9 cellular contexts compared by ENCODE assay signal in genomic region chr7:100407285-100408180, GRCh38. TPM values are rescaled to one million over a fixed set of nuclear protein-coding genes. Genes with fewer than 3 reads are reported as not detected.
DNase-seq lines count a peak whose midpoint lies in the region; ATAC-seq and TF ChIP-seq lines count a peak whose summit lies in the region.
"Had no signal": no experiment of that assay in that cellular context is flagged by ENCODE, and none has a peak within 500 bp of the region (broad histone marks: within the 10 kb centered on the region; RNA-seq: fewer than 3 reads in every experiment).

No MANE protein-coding gene starts in this region.

- H3K4me3 Mint-ChIP-seq in activated CD8-positive, alpha-beta T cell treated with anti-CD3 and anti-CD28 coated beads for 36 hours: no peak overlapping the region
- H3K4me3 Mint-ChIP-seq: activated naive CD4-positive, alpha-beta T cell treated with anti-CD3 and anti-CD28 coated beads, Interleukin-2, amount 50 U/mL, for 24 hours had no signal

- no peaks in the 10 kb centered on the region for H3K9me3 Mint-ChIP-seq in activated CD8-positive, alpha-beta T cell treated with anti-CD3 and anti-CD28 coated beads for 36 hours
- H3K9me3 Mint-ChIP-seq: activated naive CD4-positive, alpha-beta T cell treated with anti-CD3 and anti-CD28 coated beads, Interleukin-2, amount 50 U/mL, for 24 hours had no signal

- H3K27ac Mint-ChIP-seq in activated CD8-positive, alpha-beta T cell treated with anti-CD3 and anti-CD28 coated beads for 36 hours: no peak overlapping the region
- H3K27ac Mint-ChIP-seq: activated naive CD4-positive, alpha-beta T cell treated with anti-CD3 and anti-CD28 coated beads, Interleukin-2, amount 50 U/mL, for 24 hours had no signal

- no peaks in the 10 kb centered on the region for H3K4me1 ChIP-seq in HAP-1
- H3K4me1 ChIP-seq in fibroblast of lung (ENCODE audit: control insufficient read depth, extremely low read depth, insufficient read depth, low read length): no peaks in the 10 kb centered on the region

- H3K27me3 Mint-ChIP-seq in activated CD8-positive, alpha-beta T cell treated with anti-CD3 and anti-CD28 coated beads for 36 hours: no peaks in the 10 kb centered on the region
- H3K27me3 Mint-ChIP-seq: activated naive CD4-positive, alpha-beta T cell treated with anti-CD3 and anti-CD28 coated beads, Interleukin-2, amount 50 U/mL, for 24 hours had no signal

- H3K4me3 ChIP-seq in HAP-1 (no peak overlapping the region), fibroblast of lung (replicated peaks in 1 of 4; ENCODE audit: control extremely low read depth in 1 of 4, insufficient read depth in 1 of 4, low read depth in 3 of 4, low read length in 4 of 4) (no peak overlapping the region)

- CTCF ChIA-PET in activated CD8-positive, alpha-beta T cell treated with anti-CD3 and anti-CD28 coated beads for 36 hours (lab: Charles Lee): interaction anchor here (0.6 to 3.0 kb wide), 40 partner anchors 8 to 412 kb away, joined by 3 to 38 read pairs (median 5); partner anchors contain the start of genes LAMTOR4 and ZCWPW1

- DNase-seq in DMS79 (lab: John Stamatoyannopoulos, UW) (peak; percentile 9), HAP-1 (ENCODE audit: low spot score in 2 of 2) (peak; percentile 57 to 61), NCI-H446 (lab: John Stamatoyannopoulos, UW) (peak; percentile 16 to 57), fibroblast of lung (ENCODE audit: low read depth in 2 of 2) (peak; percentile 73 to 81), omental fat pad (ENCODE audit: low spot score) (no peak), ecto neural progenitor cell (ENCODE audit: low spot score) (no peak)
- peak; percentile 59 for DNase-seq in activated CD8-positive, alpha-beta T cell treated with anti-CD3 and anti-CD28 coated beads for 36 hours

- H3K27ac ChIP-seq in fibroblast of lung (ENCODE audit: insufficient read depth, low read length): no peak overlapping the region

- H3K79me2 ChIP-seq in fibroblast of lung (ENCODE audit: control insufficient read depth, insufficient read depth, low read length): no peaks in the 10 kb centered on the region

- H3K9me3 ChIP-seq in HAP-1: no peaks in the 10 kb centered on the region
- H3K9me3 ChIP-seq in fibroblast of lung (ENCODE audit: control insufficient read depth, insufficient read depth, low read depth, low read length): no peaks in the 10 kb centered on the region

- no peaks in the 10 kb centered on the region for H3K36me3 Mint-ChIP-seq in activated CD8-positive, alpha-beta T cell treated with anti-CD3 and anti-CD28 coated beads for 36 hours (ENCODE audit: low read depth)

- H3K9ac ChIP-seq in fibroblast of lung (ENCODE audit: insufficient read depth, low read length): no peak overlapping the region

- peaks cover 6% of the 10 kb centered on the region for H3K4me1 Mint-ChIP-seq in activated CD8-positive, alpha-beta T cell treated with anti-CD3 and anti-CD28 coated beads for 36 hours (ENCODE audit: low read depth)

- H4K20me1 ChIP-seq in fibroblast of lung (ENCODE audit: control insufficient read depth, extremely low read depth, insufficient read depth, low read length): no peaks in the 10 kb centered on the region

- TF ChIP-seq CTCF in activated CD8-positive, alpha-beta T cell treated with anti-CD3 and anti-CD28 coated beads for 36 hours (IDR thresholded peaks at IDR 0.05): peak; percentile 65
- peak; percentile 73 to 83 for TF ChIP-seq CTCF in fibroblast of lung (conservative IDR thresholded peaks at IDR 0.05 in 1 of 2, IDR thresholded peaks at IDR 0.05 in 1 of 2; ENCODE audit: low read depth in 1 of 2, low read length in 2 of 2)
- TF ChIP-seq CTCF in omental fat pad (IDR thresholded peaks at IDR 0.05): no peak

- no peak overlapping the region for H2AFZ ChIP-seq in fibroblast of lung (ENCODE audit: low read length)

- no peaks in the 10 kb centered on the region for H3K36me3 ChIP-seq in HAP-1 (replicated peaks)
- no peaks in the 10 kb centered on the region for H3K36me3 ChIP-seq in fibroblast of lung (ENCODE audit: control insufficient read depth, insufficient read depth, low read length)

- intact Hi-C loops in activated CD8-positive, alpha-beta T cell treated with anti-CD3 and anti-CD28 coated beads for 36 hours (cut with micrococcal nuclease): loop anchor here (10.0 kb wide), 1 partner anchor 273 kb away; no protein-coding TSS in a partner anchor

- H3K27me3 ChIP-seq in HAP-1 (ENCODE audit: low read depth): peaks cover 19% of the 10 kb centered on the region; the same call in 1 of the 2 replicates
- peaks cover 11% of the 10 kb centered on the region for H3K27me3 ChIP-seq in fibroblast of lung (ENCODE audit: control insufficient read depth, insufficient read depth, low read length)

- H3K4me2 ChIP-seq in fibroblast of lung (ENCODE audit: extremely low read depth, insufficient read depth, low read length): no peak overlapping the region

- in situ Hi-C loops in HAP-1 (cut with MboI; ENCODE audit: low sequenced_read_pairs): loop anchor here (5.0 kb wide), 1 partner anchor 50 kb away; the partner anchor contains the start of gene PILRB

- ATAC-seq in activated CD8-positive, alpha-beta T cell treated with anti-CD3 and anti-CD28 coated beads for 36 hours: peak; percentile 98
- ATAC-seq in omental fat pad (ENCODE audit: low FRiP score) (peak; percentile 51), GM18867 (IDR thresholded peaks at IDR 0.05; ENCODE audit: unreplicated experiment) (no peak)

- POLR2A ChIA-PET in activated CD8-positive, alpha-beta T cell treated with anti-CD3 and anti-CD28 coated beads for 36 hours (lab: Charles Lee): interaction anchor here (0.7 kb wide), 1 partner anchor 131 kb away, joined by 3 read pairs; no protein-coding TSS in a partner anchor

RNA-seq across cellular contexts. Expression of gene ZCWPW1, which starts 21.0 kb away (rescaled TPM):
- total RNA-seq in activated CD8-positive, alpha-beta T cell treated with anti-CD3 and anti-CD28 coated beads for 36 hours: 1 to 10 TPM; 2.5 to 3.6 TPM
- total RNA-seq in fibroblast of lung: 2.8 and 4.1 TPM in 2 replicates
- 0.64 and 1.1 TPM in 2 replicates for polyA plus RNA-seq in fibroblast of lung
- polyA plus RNA-seq in fibroblast of lung (2012): 1.5 and 2.4 TPM in 2 replicates
- polyA minus RNA-seq in fibroblast of lung (ENCODE audit: low replicate concordance): not detected in 2 replicates
- total RNA-seq in omental fat pad: 1 to 10 TPM; 2.8 to 5.8 (median 3.6) TPM

RNA-seq across cellular contexts. Expression of gene MEPCE, which starts 22.1 kb away (rescaled TPM):
- total RNA-seq in activated CD8-positive, alpha-beta T cell treated with anti-CD3 and anti-CD28 coated beads for 36 hours: 10 to 100 TPM; 38.3 to 38.8 TPM
- total RNA-seq in fibroblast of lung (24.4 and 26.6 TPM in 2 replicates), omental fat pad (10 to 100 TPM; 23.6 to 49.5 (median 36.6) TPM)
- 11.4 and 17.6 TPM in 2 replicates for polyA plus RNA-seq in fibroblast of lung
- polyA plus RNA-seq in fibroblast of lung (2012): 22.1 and 32.1 TPM in 2 replicates
- 36.7 and 53.3 TPM in 2 replicates for polyA minus RNA-seq in fibroblast of lung (ENCODE audit: low replicate concordance)

RNA-seq across cellular contexts. Expression of gene PPP1R35, which starts 28.8 kb away (rescaled TPM):
- total RNA-seq in activated CD8-positive, alpha-beta T cell treated with anti-CD3 and anti-CD28 coated beads for 36 hours: 10 to 100 TPM; 63.4 to 67.8 TPM
- total RNA-seq in fibroblast of lung (18.2 and 18.3 TPM in 2 replicates), omental fat pad (10 to 100 TPM in 3 of 4 donors, 1 to 10 TPM in 1; 6.1 to 22.2 (median 17.7) TPM)
- 7.0 and 9.8 TPM in 2 replicates for polyA plus RNA-seq in fibroblast of lung
- 14.1 and 25.5 TPM in 2 replicates for polyA plus RNA-seq in fibroblast of lung (2012)
- 1.8 and 6.2 TPM in 2 replicates for polyA minus RNA-seq in fibroblast of lung (ENCODE audit: low replicate concordance)

RNA-seq across cellular contexts. Expression of gene PILRA, which starts 34.2 kb away (rescaled TPM):
- total RNA-seq in activated CD8-positive, alpha-beta T cell treated with anti-CD3 and anti-CD28 coated beads for 36 hours: 1 to 10 TPM; 5.8 to 6.6 TPM
- total RNA-seq in fibroblast of lung (0.33 TPM in 1 of 2 replicates, not detected in the other), omental fat pad (10 to 100 TPM in 2 of 4 donors, 1 to 10 TPM in 2; 8.6 to 36.9 (median 13.4) TPM)
- 0.15 and 0.20 TPM in 2 replicates for polyA plus RNA-seq in fibroblast of lung
- 0.28 TPM in 1 of 2 replicates, not detected in the other for polyA plus RNA-seq in fibroblast of lung (2012)
- not detected in 2 replicates for polyA minus RNA-seq in fibroblast of lung (ENCODE audit: low replicate concordance)

RNA-seq across cellular contexts. Expression of gene PILRB, which starts 49.6 kb away (rescaled TPM):
- 10 to 100 TPM; 43.7 to 46.8 TPM for total RNA-seq in activated CD8-positive, alpha-beta T cell treated with anti-CD3 and anti-CD28 coated beads for 36 hours
- 3.6 and 4.3 TPM in 2 replicates for total RNA-seq in fibroblast of lung
- 6.5 and 8.8 TPM in 2 replicates for polyA plus RNA-seq in fibroblast of lung
- 2.7 TPM in 2 replicates for polyA plus RNA-seq in fibroblast of lung (2012)
- 6.3 and 18.0 TPM in 2 replicates for polyA minus RNA-seq in fibroblast of lung (ENCODE audit: low replicate concordance)
- total RNA-seq in omental fat pad: 10 to 100 TPM; 25.0 to 83.5 (median 36.9) TPM

Comparison
In these comparisons a context has a peak if more than half of its experiments do, and no peak if none do; other contexts are left out.
1. DNase-seq: peak in DMS79 (single experiment), HAP-1 (2 of 2), NCI-H446 (2 of 2), activated CD8-positive, alpha-beta T cell treated with anti-CD3 and anti-CD28 coated beads for 36 hours (single experiment) and fibroblast of lung (2 of 2); none in omental fat pad (single experiment) and ecto neural progenitor cell (single experiment).
2. CTCF ChIP-seq: peak in activated CD8-positive, alpha-beta T cell treated with anti-CD3 and anti-CD28 coated beads for 36 hours (single experiment) and fibroblast of lung (2 of 2); none in omental fat pad (0 of 3).